8 cellular contexts compared by ENCODE assay signal in the genomic region with DNA sequence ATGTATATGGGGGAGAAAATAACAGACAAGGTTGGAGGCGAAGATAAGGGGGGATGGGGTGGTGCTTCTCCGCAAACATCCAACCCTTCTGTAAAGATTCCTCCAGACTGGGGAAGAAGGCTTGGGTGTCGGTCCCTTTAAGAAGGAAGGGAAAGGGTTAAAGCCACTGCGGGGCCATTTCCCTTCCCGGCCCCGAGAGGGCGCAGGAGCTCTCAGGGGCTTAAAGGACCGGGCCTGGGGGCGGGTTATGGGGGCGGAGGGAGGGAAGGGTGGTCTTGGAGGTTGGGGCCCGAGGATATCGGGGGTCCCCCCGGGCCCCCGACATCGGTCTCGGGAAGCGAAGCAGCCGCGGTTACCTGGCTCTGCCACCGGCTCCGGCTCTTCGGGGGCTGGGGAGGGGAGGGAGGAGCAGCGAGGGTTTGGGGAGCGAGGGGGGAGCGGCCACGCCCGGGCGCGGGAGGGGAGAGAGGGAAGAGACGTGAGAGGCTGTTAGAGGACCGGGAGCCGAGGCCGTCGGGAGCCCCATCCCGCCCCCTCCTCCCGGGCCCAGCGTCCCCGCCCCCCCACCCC. TPM values are rescaled to one million over a fixed set of nuclear protein-coding genes. Genes with fewer than 3 reads are reported as not detected.
DNase-seq lines count a peak whose midpoint lies in the region; ATAC-seq and TF ChIP-seq lines count a peak whose summit lies in the region.

No MANE protein-coding gene starts in this region.

- H3K36me3 ChIP-seq in lower lobe of right lung = no peaks in the 10 kb centered on the region
- no peaks in the 10 kb centered on the region for H3K36me3 ChIP-seq in thyroid gland

- TF ChIP-seq CTCF in lower lobe of right lung (IDR thresholded peaks at IDR 0.05) = no peak
- TF ChIP-seq CTCF in thyroid gland (IDR thresholded peaks at IDR 0.05) = no peak

- no peak overlapping the region for H3K27ac Mint-ChIP-seq in activated CD4-positive, alpha-beta memory T cell treated with anti-CD3 and anti-CD28 coated beads for 36 hours

- no peak overlapping the region for H3K4me3 Mint-ChIP-seq in activated CD4-positive, alpha-beta memory T cell treated with anti-CD3 and anti-CD28 coated beads for 36 hours

- H3K4me1 ChIP-seq in lower lobe of right lung (peaks cover 15% of the 10 kb centered on the region), thyroid gland (peaks cover 0 to 7% of the 10 kb centered on the region in 2 donors)

- no peaks in the 10 kb centered on the region for H3K9me3 Mint-ChIP-seq in activated CD4-positive, alpha-beta memory T cell treated with anti-CD3 and anti-CD28 coated beads for 36 hours

- peaks cover 74% of the 10 kb centered on the region for H3K27me3 ChIP-seq in lower lobe of right lung (ENCODE audit: low read depth)
- H3K27me3 ChIP-seq in thyroid gland = peaks cover 28% of the 10 kb centered on the region

- intact Hi-C loops in activated CD4-positive, alpha-beta memory T cell treated with anti-CD3 and anti-CD28 coated beads for 36 hours (cut with micrococcal nuclease) = no loop called here
- intact Hi-C loops in lower lobe of right lung (cut with DNase I) = no loop called here
- intact Hi-C loops in thyroid gland (cut with DNase I) = loop anchor here (10.0 kb wide), 1 partner anchor 479 kb away; a partner anchor contains a TSS

- peaks cover 1% of the 10 kb centered on the region for H3K4me1 Mint-ChIP-seq in activated CD4-positive, alpha-beta memory T cell treated with anti-CD3 and anti-CD28 coated beads for 36 hours (ENCODE audit: low read depth)

- H3K4me3 ChIP-seq in lower lobe of right lung (peak overlapping the region; percentile 3), thyroid gland (replicated peaks in 1 of 3) (no peak overlapping the region)

- DNase-seq in 8988T (peak; percentile 53), EL (peak; percentile 55), NCI-H146 treated with DMSO at 0.1 percent for 48 hours (lab: John Stamatoyannopoulos, UW; ENCODE audit: unreplicated experiment) (peak; percentile 28), lower lobe of right lung (no peak), thyroid gland (no peak), GM19238 (ENCODE audit: insufficient read length, low spot score) (no peak)
- peak; percentile 40 for DNase-seq in activated CD4-positive, alpha-beta memory T cell treated with anti-CD3 and anti-CD28 coated beads for 36 hours

- WGBS in thyroid gland, 2 donors = 7 to 8% methylated on average over 11 to 16 of the region's 38 CpGs

- TF ChIP-seq POLR2A in thyroid gland (IDR thresholded peaks at IDR 0.05) = no peak

- H3K27me3 Mint-ChIP-seq in activated CD4-positive, alpha-beta memory T cell treated with anti-CD3 and anti-CD28 coated beads for 36 hours = peaks cover 45% of the 10 kb centered on the region

- POLR2A ChIA-PET in activated CD4-positive, alpha-beta memory T cell treated with anti-CD3 and anti-CD28 coated beads for 36 hours (lab: Charles Lee) = no interaction called here

- ATAC-seq in lower lobe of right lung (peak in 1 of 2 donors; percentile 12), HG03196 (IDR thresholded peaks at IDR 0.05; ENCODE audit: unreplicated experiment) (no peak)

- no peaks in the 10 kb centered on the region for H3K36me3 Mint-ChIP-seq in activated CD4-positive, alpha-beta memory T cell treated with anti-CD3 and anti-CD28 coated beads for 36 hours

- CTCF ChIA-PET in activated CD4-positive, alpha-beta memory T cell treated with anti-CD3 and anti-CD28 coated beads for 36 hours (lab: Charles Lee) = interaction anchor here (1.0 to 1.5 kb wide), 3 partner anchors 10 to 358 kb away, joined by 3 to 6 read pairs (median 4); no protein-coding TSS in a partner anchor

- H3K27ac ChIP-seq in lower lobe of right lung = no peak overlapping the region
- no peak overlapping the region for H3K27ac ChIP-seq in thyroid gland

- H3K9me3 ChIP-seq in lower lobe of right lung = no peaks in the 10 kb centered on the region
- no peaks in the 10 kb centered on the region for H3K9me3 ChIP-seq in thyroid gland

RNA-seq across cellular contexts. Expression of a gene that starts 2.8 kb away (rescaled TPM):
- not detected for total RNA-seq in activated CD4-positive, alpha-beta memory T cell treated with anti-CD3 and anti-CD28 coated beads for 36 hours
- total RNA-seq in lower lobe of right lung = not detected
- not detected for total RNA-seq in thyroid gland

RNA-seq across cellular contexts. Expression of a gene that starts 11.4 kb away (rescaled TPM):
- total RNA-seq in activated CD4-positive, alpha-beta memory T cell treated with anti-CD3 and anti-CD28 coated beads for 36 hours = not detected
- total RNA-seq in lower lobe of right lung (2.3 TPM), thyroid gland (not detected)

RNA-seq across cellular contexts. Expression of a gene that starts 20.2 kb away (rescaled TPM):
- total RNA-seq in activated CD4-positive, alpha-beta memory T cell treated with anti-CD3 and anti-CD28 coated beads for 36 hours = not detected
- 12.8 TPM for total RNA-seq in lower lobe of right lung
- total RNA-seq in thyroid gland = 1 to 10 TPM; 3.3 to 9.1 (median 5.5) TPM

RNA-seq across cellular contexts. Expression of a gene that starts 28.7 kb away (rescaled TPM):
- total RNA-seq in activated CD4-positive, alpha-beta memory T cell treated with anti-CD3 and anti-CD28 coated beads for 36 hours = 10 to 100 TPM; 62.7 to 73.2 TPM
- total RNA-seq in lower lobe of right lung = 103 TPM
- 100 to 1,000 TPM in 1 of 4 donors, 10 to 100 TPM in 3; 40.0 to 110 (median 76.1) TPM for total RNA-seq in thyroid gland

RNA-seq across cellular contexts. Expression of a gene that starts 33.9 kb away (rescaled TPM):
- under 1 TPM in 1 of 2 experiments, not detected in 1; 0.22 TPM for total RNA-seq in activated CD4-positive, alpha-beta memory T cell treated with anti-CD3 and anti-CD28 coated beads for 36 hours
- total RNA-seq in lower lobe of right lung (not detected), thyroid gland (not detected)

Comparison
In these comparisons a context has a peak if more than half of its experiments do, and no peak if none do; other contexts are left out.
1. DNase-seq: peak in 8988T (single experiment), EL (single experiment), NCI-H146 treated with DMSO at 0.1 percent for 48 hours (single experiment) and activated CD4-positive, alpha-beta memory T cell treated with anti-CD3 and anti-CD28 coated beads for 36 hours (single experiment); none in lower lobe of right lung (single experiment), thyroid gland (0 of 2) and GM19238 (single experiment).